ENCODE assay signal across 11 cellular contexts in the genomic region with DNA sequence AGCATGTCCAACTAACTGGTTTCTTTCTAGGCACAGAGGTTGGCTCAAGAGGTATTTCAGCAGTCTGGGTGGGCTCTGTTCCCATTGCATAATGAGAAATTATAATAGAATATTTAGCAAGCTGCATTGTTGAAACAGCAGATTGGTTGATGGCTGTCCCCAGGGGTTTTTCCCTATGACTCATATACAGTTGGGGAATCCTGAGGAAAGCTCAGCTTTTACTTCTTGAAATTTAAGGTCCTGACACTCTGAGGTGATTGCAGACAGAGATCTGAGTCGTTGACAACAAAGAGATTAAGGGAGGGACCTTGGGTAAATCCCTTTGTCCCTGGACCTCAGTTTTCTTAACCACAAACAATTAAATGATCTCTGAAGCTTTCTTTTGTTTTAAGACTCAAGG. TPM values are rescaled to one million over a fixed set of nuclear protein-coding genes. Genes with fewer than 3 reads are reported as not detected.
A peak's percentile ranks its signal among the peaks of the same experiment; 100 is the strongest.
DNase-seq lines count a peak whose midpoint lies in the region; ATAC-seq and TF ChIP-seq lines count a peak whose summit lies in the region.
"Had no signal": no experiment of that assay in that cellular context is flagged by ENCODE, and none has a peak within 500 bp of the region (broad histone marks: within the 10 kb centered on the region; RNA-seq: fewer than 3 reads in every experiment).

No MANE protein-coding gene starts in this region.

- no peak for TF ChIP-seq EP300 in stomach (IDR thresholded peaks at IDR 0.05)

- no peak for TF ChIP-seq POLR2A in stomach (IDR thresholded peaks at IDR 0.05)

- H3K36me3 ChIP-seq in stomach = no peaks in the 10 kb centered on the region

- CTCF ChIA-PET in activated CD8-positive, alpha-beta memory T cell treated with anti-CD3 and anti-CD28 coated beads, Interleukin-2, amount 10 ng/mL, durations not matched to agents 7 days and 5 days (lab: Charles Lee) = no interaction called here

- no peak for TF ChIP-seq CTCF in stomach (IDR thresholded peaks at IDR 0.05)

- H3K27ac Mint-ChIP-seq in T-helper 17 cell = peak overlapping the region; percentile 4
- H3K27ac Mint-ChIP-seq in activated CD8-positive, alpha-beta memory T cell treated with anti-CD3 and anti-CD28 coated beads, Interleukin-2, amount 10 ng/mL, durations not matched to agents 7 days and 5 days = no peak overlapping the region

- peaks cover 9% of the 10 kb centered on the region for H3K4me1 Mint-ChIP-seq in T-helper 17 cell
- peaks cover 4% of the 10 kb centered on the region for H3K4me1 Mint-ChIP-seq in activated CD8-positive, alpha-beta memory T cell treated with anti-CD3 and anti-CD28 coated beads, Interleukin-2, amount 10 ng/mL, durations not matched to agents 7 days and 5 days

- 8 to 18% (median 11%) methylated on average over 1 of the region's 1 CpG for WGBS in stomach, 5 donors

- H3K9me3 Mint-ChIP-seq in activated CD8-positive, alpha-beta memory T cell treated with anti-CD3 and anti-CD28 coated beads, Interleukin-2, amount 10 ng/mL, durations not matched to agents 7 days and 5 days (ENCODE audit: low read depth) = peaks cover 6% of the 10 kb centered on the region

- intact Hi-C loops in stomach (cut with DNase I; ENCODE audit: low total_unique reads) = no loop called here

- DNase-seq in A172 (ENCODE audit: low spot score) = peak; percentile 79
- DNase-seq in T-helper 17 cell = no peak
- peak; percentile 22 for DNase-seq in fibroblast of the conjunctiva (ENCODE audit: low read depth)
- DNase-seq in activated gamma-delta T cell treated with Interleukin-2 at 50 U/mL for 16 hours = no peak
- DNase-seq in activated CD8-positive, alpha-beta memory T cell treated with anti-CD3 and anti-CD28 coated beads, Interleukin-2, amount 10 ng/mL, durations not matched to agents 7 days and 5 days = no peak
- DNase-seq in NCI-H1930 (lab: John Stamatoyannopoulos, UW) = no peak
- DNase-seq in stomach = no peak
- DNase-seq: cerebellar nuclear complex, NCI-H774, nucleus accumbens had no signal

- H3K36me3 Mint-ChIP-seq in T-helper 17 cell (ENCODE audit: low read depth) = no peaks in the 10 kb centered on the region
- H3K36me3 Mint-ChIP-seq in activated CD8-positive, alpha-beta memory T cell treated with anti-CD3 and anti-CD28 coated beads, Interleukin-2, amount 10 ng/mL, durations not matched to agents 7 days and 5 days = peaks cover 5% of the 10 kb centered on the region

- no peak overlapping the region for H3K27ac ChIP-seq in stomach

- no peak overlapping the region for H3K4me3 Mint-ChIP-seq in T-helper 17 cell
- H3K4me3 Mint-ChIP-seq in activated CD8-positive, alpha-beta memory T cell treated with anti-CD3 and anti-CD28 coated beads, Interleukin-2, amount 10 ng/mL, durations not matched to agents 7 days and 5 days = no peak overlapping the region

- H3K4me1 ChIP-seq in stomach = no peaks in the 10 kb centered on the region

- H3K27me3 ChIP-seq in stomach = no peaks in the 10 kb centered on the region

- no peaks in the 10 kb centered on the region for H3K27me3 Mint-ChIP-seq in T-helper 17 cell
- no peaks in the 10 kb centered on the region for H3K27me3 Mint-ChIP-seq in activated CD8-positive, alpha-beta memory T cell treated with anti-CD3 and anti-CD28 coated beads, Interleukin-2, amount 10 ng/mL, durations not matched to agents 7 days and 5 days

- H3K9me3 ChIP-seq in T-helper 17 cell (ENCODE audit: control insufficient read depth, low read length, poor library complexity, severe bottlenecking) (no peaks in the 10 kb centered on the region), stomach (no peaks in the 10 kb centered on the region)

- no peak overlapping the region for H3K4me3 ChIP-seq in stomach

- ATAC-seq in GM18868 (IDR thresholded peaks at IDR 0.05; ENCODE audit: unreplicated experiment) (peak; percentile 87), T-helper 17 cell (peak; percentile 87)
- ATAC-seq in activated CD8-positive, alpha-beta memory T cell treated with anti-CD3 and anti-CD28 coated beads, Interleukin-2, amount 10 ng/mL, durations not matched to agents 7 days and 5 days = no peak

RNA-seq across cellular contexts. Expression of gene TNFSF8, which starts 38.3 kb away (rescaled TPM):
- not detected in 2 replicates for total RNA-seq in A172 (2014; rRNA removed; shearing (Covaris generic))
- total RNA-seq in T-helper 17 cell (10 to 100 TPM; 45.7 to 47.6 TPM), stomach (10 to 100 TPM in 1 of 5 donors, 1 to 10 TPM in 2, not detected in 2; 5.3 to 14.0 (median 5.8) TPM)
- total RNA-seq in activated CD8-positive, alpha-beta memory T cell treated with anti-CD3 and anti-CD28 coated beads, Interleukin-2, amount 10 ng/mL, durations not matched to agents 7 days and 5 days = 10 to 100 TPM; 30.3 to 34.5 TPM
- polyA plus RNA-seq in stomach = 1 to 10 TPM in 1 of 3 donors, under 1 TPM in 2; 0.40 to 1.1 (median 0.81) TPM

Comparison
In these comparisons a context has a peak if more than half of its experiments do, and no peak if none do; other contexts are left out.
1. DNase-seq: peak in A172 (single experiment) and fibroblast of the conjunctiva (single experiment); none in T-helper 17 cell (0 of 3), activated gamma-delta T cell treated with Interleukin-2 at 50 U/mL for 16 hours (single experiment), activated CD8-positive, alpha-beta memory T cell treated with anti-CD3 and anti-CD28 coated beads, Interleukin-2, amount 10 ng/mL, durations not matched to agents 7 days and 5 days (single experiment), NCI-H1930 (0 of 2) and stomach (single experiment).